ENCODE assay signal across 18 cellular contexts in the genomic region with DNA sequence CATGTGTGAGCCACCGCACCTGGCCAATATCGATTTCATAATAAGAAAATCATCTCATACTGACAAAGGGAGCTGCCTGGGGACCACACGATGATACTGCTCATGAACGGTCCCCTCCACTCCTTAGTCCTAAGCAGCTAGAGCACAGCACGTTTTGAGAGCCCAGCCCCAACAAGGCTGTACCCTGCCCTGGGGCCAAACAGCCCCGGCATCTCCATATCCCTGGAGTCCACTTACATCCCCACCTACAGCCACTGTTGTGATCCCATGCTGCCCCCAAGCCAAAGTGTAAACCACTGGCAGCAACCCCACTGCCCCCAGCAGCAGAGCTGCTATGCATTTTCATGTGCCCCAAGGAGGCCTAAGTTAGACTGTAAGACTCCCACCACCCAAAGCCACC. TPM values are rescaled to one million over a fixed set of nuclear protein-coding genes. Genes with fewer than 3 reads are reported as not detected.
DNase-seq lines count a peak whose midpoint lies in the region; ATAC-seq, FAIRE-seq and TF ChIP-seq lines count a peak whose summit lies in the region.
"Had no signal": no experiment of that assay in that cellular context is flagged by ENCODE, and none has a peak within 500 bp of the region (broad histone marks: within the 10 kb centered on the region; RNA-seq: fewer than 3 reads in every experiment).

No MANE protein-coding gene starts in this region.

- H3K4me2 ChIP-seq in DND-41 (ENCODE audit: insufficient read depth, low read length), result no peak overlapping the region

- peaks cover 13 to 31% (median 25%) of the 10 kb centered on the region in 3 donors for H3K36me3 Mint-ChIP-seq in immature natural killer cell
- peaks cover 40 to 44% of the 10 kb centered on the region in 2 donors for H3K36me3 Mint-ChIP-seq in stimulated activated naive B cell treated with anti-CD40 and anti-IgM and Interleukin-4, amounts not matched to agents 10 μg/mL and 1 μg/mL and 100 μg/mL, for 72 hours
- H3K36me3 Mint-ChIP-seq in stimulated activated memory B cell treated with anti-CD40 and anti-IgM and Interleukin-4, amounts not matched to agents 10 μg/mL and 1 μg/mL and 100 μg/mL, for 72 hours, result peaks cover 45% of the 10 kb centered on the region

- H4K20me1 ChIP-seq in DND-41 (ENCODE audit: insufficient read depth, low read length), result peaks cover 26% of the 10 kb centered on the region; the same call in 1 of the 2 replicates

- H3K27ac ChIP-seq in DND-41 (ENCODE audit: low read length) (peak overlapping the region; percentile 18), RWPE2 (ENCODE audit: poor library complexity, severe bottlenecking) (no peak overlapping the region)
- H3K27ac ChIP-seq: SK-N-MC had no signal

- DNase-seq in DND-41 (no peak), RWPE2 (ENCODE audit: low spot score) (no peak), immature natural killer cell (no peak), 8988T (no peak), SW480 (ENCODE audit: low spot score) (no peak), frontal cortex (ENCODE audit: low spot score in 2 of 2) (no peak)
- no peak for DNase-seq in stimulated activated naive B cell treated with anti-CD40 and anti-IgM and Interleukin-4, amounts not matched to agents 10 μg/mL and 1 μg/mL and 100 μg/mL, for 72 hours
- DNase-seq: DMS 273 treated with DMSO at 0.1 percent for 48 hours, HFFc6, Karpas-422, MM.1S, NCI-H1092 treated with DMSO at 0.1 percent for 48 hours, NCI-H2081 treated with DMSO at 0.1 percent for 48 hours, NCI-H510A treated with DMSO at 0.1 percent for 48 hours, Right ventricle myocardium superior had no signal

- H3K9ac ChIP-seq in DND-41 (ENCODE audit: low read depth, low read length), result no peak overlapping the region

- H3K4me3 Mint-ChIP-seq in immature natural killer cell, result peak overlapping the region; percentile 12 to 72 (median 30)
- H3K4me3 Mint-ChIP-seq in stimulated activated naive B cell treated with anti-CD40 and anti-IgM and Interleukin-4, amounts not matched to agents 10 μg/mL and 1 μg/mL and 100 μg/mL, for 72 hours, result no peak overlapping the region
- no peak overlapping the region for H3K4me3 Mint-ChIP-seq in stimulated activated memory B cell treated with anti-CD40 and anti-IgM and Interleukin-4, amounts not matched to agents 10 μg/mL and 1 μg/mL and 100 μg/mL, for 72 hours
- H3K4me3 Mint-ChIP-seq: HFFc6 had no signal

- peaks cover 74 to 91% of the 10 kb centered on the region in 2 donors for H3K4me1 Mint-ChIP-seq in immature natural killer cell
- peaks cover 25 to 65% of the 10 kb centered on the region in 2 donors for H3K4me1 Mint-ChIP-seq in stimulated activated naive B cell treated with anti-CD40 and anti-IgM and Interleukin-4, amounts not matched to agents 10 μg/mL and 1 μg/mL and 100 μg/mL, for 72 hours
- H3K4me1 Mint-ChIP-seq in stimulated activated memory B cell treated with anti-CD40 and anti-IgM and Interleukin-4, amounts not matched to agents 10 μg/mL and 1 μg/mL and 100 μg/mL, for 72 hours, result peaks cover 65% of the 10 kb centered on the region

- TF ChIP-seq CTCF in DND-41 (IDR thresholded peaks at IDR 0.05; ENCODE audit: borderline replicate concordance, extremely low read depth, low read length, poor library complexity, severe bottlenecking), result no peak
- no peak for TF ChIP-seq CTCF in RWPE2 (IDR thresholded peaks at IDR 0.05; ENCODE audit: poor library complexity, severe bottlenecking)

- H3K4me3 ChIP-seq in DND-41 (ENCODE audit: low read depth in 1 of 2, low read length in 2 of 2), result no peak overlapping the region
- no peak overlapping the region for H3K4me3 ChIP-seq in RWPE2 (ENCODE audit: severe bottlenecking)
- H3K4me3 ChIP-seq: SK-N-MC had no signal

- ATAC-seq in DND-41 (ENCODE audit: insufficient read depth, low read depth) (no peak), RWPE2 (ENCODE audit: low read depth) (peak; percentile 12; the same call in 1 of the 3 replicates)
- ATAC-seq in stimulated activated naive B cell treated with anti-CD40 and anti-IgM and Interleukin-4, amounts not matched to agents 10 μg/mL and 1 μg/mL and 100 μg/mL, for 72 hours (replicated peaks), result no peak
- ATAC-seq in stimulated activated memory B cell treated with anti-CD40 and anti-IgM and Interleukin-4, amounts not matched to agents 10 μg/mL and 1 μg/mL and 100 μg/mL, for 72 hours, result no peak
- ATAC-seq: Panc1 had no signal

- no peak for FAIRE-seq in frontal cortex (lab: Jason Lieb, UNC)

- H3K4me1 ChIP-seq in DND-41 (ENCODE audit: insufficient read depth, low read length) (peaks cover 44% of the 10 kb centered on the region), RWPE2 (ENCODE audit: insufficient read depth, poor library complexity, severe bottlenecking) (no peaks in the 10 kb centered on the region)

- H3K27me3 Mint-ChIP-seq in immature natural killer cell (ENCODE audit: low read depth in 3 of 3), result no peaks in the 10 kb centered on the region
- H3K27me3 Mint-ChIP-seq in stimulated activated naive B cell treated with anti-CD40 and anti-IgM and Interleukin-4, amounts not matched to agents 10 μg/mL and 1 μg/mL and 100 μg/mL, for 72 hours, result no peaks in the 10 kb centered on the region
- H3K27me3 Mint-ChIP-seq in stimulated activated memory B cell treated with anti-CD40 and anti-IgM and Interleukin-4, amounts not matched to agents 10 μg/mL and 1 μg/mL and 100 μg/mL, for 72 hours, result no peaks in the 10 kb centered on the region

- no peaks in the 10 kb centered on the region for H3K27me3 ChIP-seq in DND-41 (ENCODE audit: insufficient read depth, low read length, poor library complexity)
- H3K27me3 ChIP-seq in RWPE2 (ENCODE audit: insufficient read depth, poor library complexity, severe bottlenecking), result no peaks in the 10 kb centered on the region

- H3K9me3 Mint-ChIP-seq in immature natural killer cell, result peaks cover 0 to 6% (median under 1%) of the 10 kb centered on the region in 6 donors
- H3K9me3 Mint-ChIP-seq in stimulated activated naive B cell treated with anti-CD40 and anti-IgM and Interleukin-4, amounts not matched to agents 10 μg/mL and 1 μg/mL and 100 μg/mL, for 72 hours, result peaks cover 9 to 10% of the 10 kb centered on the region in 2 donors
- H3K9me3 Mint-ChIP-seq in stimulated activated memory B cell treated with anti-CD40 and anti-IgM and Interleukin-4, amounts not matched to agents 10 μg/mL and 1 μg/mL and 100 μg/mL, for 72 hours, result peaks cover 12% of the 10 kb centered on the region

- peak overlapping the region; percentile 35 to 79 (median 70) for H3K27ac Mint-ChIP-seq in immature natural killer cell
- H3K27ac Mint-ChIP-seq in stimulated activated naive B cell treated with anti-CD40 and anti-IgM and Interleukin-4, amounts not matched to agents 10 μg/mL and 1 μg/mL and 100 μg/mL, for 72 hours, result peak overlapping the region; percentile 91
- no peak overlapping the region for H3K27ac Mint-ChIP-seq in stimulated activated memory B cell treated with anti-CD40 and anti-IgM and Interleukin-4, amounts not matched to agents 10 μg/mL and 1 μg/mL and 100 μg/mL, for 72 hours
- H3K27ac Mint-ChIP-seq: HFFc6 had no signal

- no peaks in the 10 kb centered on the region for H3K9me3 ChIP-seq in DND-41 (ENCODE audit: insufficient read depth, low read length, severe bottlenecking)
- H3K9me3 ChIP-seq in RWPE2 (ENCODE audit: severe bottlenecking), result peaks cover 13% of the 10 kb centered on the region

- peaks cover 99% of the 10 kb centered on the region for H3K79me2 ChIP-seq in DND-41 (ENCODE audit: insufficient read depth, low read length)

- H3K36me3 ChIP-seq in DND-41 (ENCODE audit: insufficient read depth, low read length) (peaks cover 27% of the 10 kb centered on the region), RWPE2 (ENCODE audit: low read depth) (peaks cover 18% of the 10 kb centered on the region)

- H2AFZ ChIP-seq in DND-41 (ENCODE audit: low read depth, low read length), result no peak overlapping the region

RNA-seq across cellular contexts. Expression of gene ADAM10, which starts 52.8 kb away (rescaled TPM):
- polyA plus RNA-seq in immature natural killer cell, result 100 to 1,000 TPM; 136 to 314 (median 192) TPM
- 84.4 TPM for total RNA-seq in frontal cortex

Comparison
In these comparisons a context has a peak if more than half of its experiments do, and no peak if none do; other contexts are left out.
1. H3K4me3 Mint-ChIP-seq: peak in immature natural killer cell (5 of 5); none in stimulated activated naive B cell treated with anti-CD40 and anti-IgM and Interleukin-4, amounts not matched to agents 10 μg/mL and 1 μg/mL and 100 μg/mL, for 72 hours (0 of 2) and stimulated activated memory B cell treated with anti-CD40 and anti-IgM and Interleukin-4, amounts not matched to agents 10 μg/mL and 1 μg/mL and 100 μg/mL, for 72 hours (single experiment).